ENCODE assay signal across 1 cellular context in the genomic region with DNA sequence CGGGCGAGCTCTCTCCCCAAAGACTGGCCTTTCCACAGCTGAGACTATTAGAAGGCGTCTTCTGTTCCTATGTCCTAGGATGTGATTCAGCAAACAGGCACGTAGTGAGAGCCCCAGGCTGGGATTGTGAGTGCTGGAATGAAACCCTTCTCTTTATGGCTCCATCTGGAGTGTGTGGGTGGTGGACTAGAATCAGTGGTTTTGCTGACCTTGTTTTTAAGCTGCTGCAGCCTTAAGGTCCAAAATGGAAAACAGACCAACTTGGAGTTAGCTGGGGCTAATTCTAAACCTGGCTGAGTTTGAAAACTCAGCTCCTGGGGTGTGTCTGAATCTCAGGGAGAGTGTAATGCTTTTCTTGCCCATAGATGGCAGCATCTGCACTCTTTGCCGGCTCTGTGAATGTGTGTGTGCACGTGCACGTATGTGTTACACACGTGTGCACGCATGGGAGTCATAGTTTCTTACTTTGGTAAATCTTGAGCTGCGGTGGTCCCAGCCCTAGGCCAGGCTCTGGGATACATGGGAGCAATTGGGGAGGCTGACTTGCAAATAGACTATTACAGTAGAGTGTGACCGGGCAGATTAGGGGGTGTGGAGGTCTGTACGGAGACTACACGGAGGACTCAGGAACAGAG.
A peak's percentile ranks its signal among the peaks of the same experiment; 100 is the strongest.
TF ChIP-seq lines count a peak whose summit lies in the region.

No MANE protein-coding gene starts in this region.

TF ChIP-seq in HepG2, 621 proteins besides CTCF, POLR2A, EP300 and RAD21 (continued from another document and continues in another):
- TF ChIP-seq, protein P1, sequence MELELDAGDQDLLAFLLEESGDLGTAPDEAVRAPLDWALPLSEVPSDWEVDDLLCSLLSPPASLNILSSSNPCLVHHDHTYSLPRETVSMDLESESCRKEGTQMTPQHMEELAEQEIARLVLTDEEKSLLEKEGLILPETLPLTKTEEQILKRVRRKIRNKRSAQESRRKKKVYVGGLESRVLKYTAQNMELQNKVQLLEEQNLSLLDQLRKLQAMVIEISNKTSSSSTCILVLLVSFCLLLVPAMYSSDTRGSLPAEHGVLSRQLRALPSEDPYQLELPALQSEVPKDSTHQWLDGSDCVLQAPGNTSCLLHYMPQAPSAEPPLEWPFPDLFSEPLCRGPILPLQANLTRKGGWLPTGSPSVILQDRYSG (CRISPR knock-in tag; IDR thresholded peaks at IDR 0.05) = no peak
- TF ChIP-seq ZBTB38 (CRISPR knock-in tag; IDR thresholded peaks at IDR 0.05) = no peak
- TF ChIP-seq MED13 (CRISPR knock-in tag; IDR thresholded peaks at IDR 0.05) = no peak
- TF ChIP-seq MLLT10 (CRISPR knock-in tag; IDR thresholded peaks at IDR 0.05) = no peak
- TF ChIP-seq ZNF746 (CRISPR knock-in tag; IDR thresholded peaks at IDR 0.05) = no peak
- TF ChIP-seq MIER2 (CRISPR knock-in tag; IDR thresholded peaks at IDR 0.05) = no peak
- TF ChIP-seq ZFY (CRISPR knock-in tag; IDR thresholded peaks at IDR 0.05) = no peak
- no peak; the same call in 1 of the 2 replicates for TF ChIP-seq ELF1 (CRISPR knock-in tag; IDR thresholded peaks at IDR 0.05)
- TF ChIP-seq, protein P2, sequence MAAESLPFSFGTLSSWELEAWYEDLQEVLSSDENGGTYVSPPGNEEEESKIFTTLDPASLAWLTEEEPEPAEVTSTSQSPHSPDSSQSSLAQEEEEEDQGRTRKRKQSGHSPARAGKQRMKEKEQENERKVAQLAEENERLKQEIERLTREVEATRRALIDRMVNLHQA (CRISPR knock-in tag; IDR thresholded peaks at IDR 0.05) = no peak
- TF ChIP-seq ZNF230 (CRISPR knock-in tag; IDR thresholded peaks at IDR 0.05) = no peak
- TF ChIP-seq, protein P3, sequence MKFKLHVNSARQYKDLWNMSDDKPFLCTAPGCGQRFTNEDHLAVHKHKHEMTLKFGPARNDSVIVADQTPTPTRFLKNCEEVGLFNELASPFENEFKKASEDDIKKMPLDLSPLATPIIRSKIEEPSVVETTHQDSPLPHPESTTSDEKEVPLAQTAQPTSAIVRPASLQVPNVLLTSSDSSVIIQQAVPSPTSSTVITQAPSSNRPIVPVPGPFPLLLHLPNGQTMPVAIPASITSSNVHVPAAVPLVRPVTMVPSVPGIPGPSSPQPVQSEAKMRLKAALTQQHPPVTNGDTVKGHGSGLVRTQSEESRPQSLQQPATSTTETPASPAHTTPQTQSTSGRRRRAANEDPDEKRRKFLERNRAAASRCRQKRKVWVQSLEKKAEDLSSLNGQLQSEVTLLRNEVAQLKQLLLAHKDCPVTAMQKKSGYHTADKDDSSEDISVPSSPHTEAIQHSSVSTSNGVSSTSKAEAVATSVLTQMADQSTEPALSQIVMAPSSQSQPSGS (CRISPR knock-in tag; IDR thresholded peaks at IDR 0.05) = no peak
- no peak for TF ChIP-seq ZC3H4 (CRISPR knock-in tag; IDR thresholded peaks at IDR 0.05; ENCODE audit: borderline replicate concordance)
- no peak for TF ChIP-seq ATF7 (IDR thresholded peaks at IDR 0.05)
- TF ChIP-seq ATF7 (CRISPR knock-in tag; IDR thresholded peaks at IDR 0.05) = no peak
- TF ChIP-seq ZNF550 (CRISPR knock-in tag; IDR thresholded peaks at IDR 0.05; ENCODE audit: borderline replicate concordance) = no peak
- TF ChIP-seq PHF21A (CRISPR knock-in tag; IDR thresholded peaks at IDR 0.05) = no peak
- no peak for TF ChIP-seq ZKSCAN1 (IDR thresholded peaks at IDR 0.05; ENCODE audit: low read length)
- no peak for TF ChIP-seq SMARCE1 (IDR thresholded peaks at IDR 0.05; ENCODE audit: borderline replicate concordance)
- TF ChIP-seq DNMT1 (CRISPR knock-in tag; IDR thresholded peaks at IDR 0.05) = no peak
- no peak for TF ChIP-seq ETV5 (CRISPR knock-in tag; IDR thresholded peaks at IDR 0.05; ENCODE audit: borderline replicate concordance)
- TF ChIP-seq NCOA2 (CRISPR knock-in tag; IDR thresholded peaks at IDR 0.05) = no peak
- no peak; the same call in 1 of the 2 replicates for TF ChIP-seq KLF12 (CRISPR knock-in tag; IDR thresholded peaks at IDR 0.05; ENCODE audit: borderline replicate concordance)
- TF ChIP-seq CHD2 (IDR thresholded peaks at IDR 0.05; ENCODE audit: low read depth, low read length) = no peak
- TF ChIP-seq, protein P4, sequence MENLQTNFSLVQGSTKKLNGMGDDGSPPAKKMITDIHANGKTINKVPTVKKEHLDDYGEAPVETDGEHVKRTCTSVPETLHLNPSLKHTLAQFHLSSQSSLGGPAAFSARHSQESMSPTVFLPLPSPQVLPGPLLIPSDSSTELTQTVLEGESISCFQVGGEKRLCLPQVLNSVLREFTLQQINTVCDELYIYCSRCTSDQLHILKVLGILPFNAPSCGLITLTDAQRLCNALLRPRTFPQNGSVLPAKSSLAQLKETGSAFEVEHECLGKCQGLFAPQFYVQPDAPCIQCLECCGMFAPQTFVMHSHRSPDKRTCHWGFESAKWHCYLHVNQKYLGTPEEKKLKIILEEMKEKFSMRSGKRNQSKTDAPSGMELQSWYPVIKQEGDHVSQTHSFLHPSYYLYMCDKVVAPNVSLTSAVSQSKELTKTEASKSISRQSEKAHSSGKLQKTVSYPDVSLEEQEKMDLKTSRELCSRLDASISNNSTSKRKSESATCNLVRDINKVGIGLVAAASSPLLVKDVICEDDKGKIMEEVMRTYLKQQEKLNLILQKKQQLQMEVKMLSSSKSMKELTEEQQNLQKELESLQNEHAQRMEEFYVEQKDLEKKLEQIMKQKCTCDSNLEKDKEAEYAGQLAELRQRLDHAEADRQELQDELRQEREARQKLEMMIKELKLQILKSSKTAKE (CRISPR knock-in tag; IDR thresholded peaks at IDR 0.05; ENCODE audit: borderline replicate concordance) = no peak
- TF ChIP-seq, protein P5, sequence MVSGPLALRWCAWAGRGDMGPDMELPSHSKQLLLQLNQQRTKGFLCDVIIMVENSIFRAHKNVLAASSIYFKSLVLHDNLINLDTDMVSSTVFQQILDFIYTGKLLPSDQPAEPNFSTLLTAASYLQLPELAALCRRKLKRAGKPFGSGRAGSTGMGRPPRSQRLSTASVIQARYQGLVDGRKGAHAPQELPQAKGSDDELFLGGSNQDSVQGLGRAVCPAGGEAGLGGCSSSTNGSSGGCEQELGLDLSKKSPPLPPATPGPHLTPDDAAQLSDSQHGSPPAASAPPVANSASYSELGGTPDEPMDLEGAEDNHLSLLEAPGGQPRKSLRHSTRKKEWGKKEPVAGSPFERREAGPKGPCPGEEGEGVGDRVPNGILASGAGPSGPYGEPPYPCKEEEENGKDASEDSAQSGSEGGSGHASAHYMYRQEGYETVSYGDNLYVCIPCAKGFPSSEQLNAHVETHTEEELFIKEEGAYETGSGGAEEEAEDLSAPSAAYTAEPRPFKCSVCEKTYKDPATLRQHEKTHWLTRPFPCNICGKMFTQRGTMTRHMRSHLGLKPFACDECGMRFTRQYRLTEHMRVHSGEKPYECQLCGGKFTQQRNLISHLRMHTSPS (CRISPR knock-in tag; IDR thresholded peaks at IDR 0.05; ENCODE audit: low read depth) = no peak
- no peak for TF ChIP-seq FOXK2 (IDR thresholded peaks at IDR 0.05)
- TF ChIP-seq TBX2 (CRISPR knock-in tag; IDR thresholded peaks at IDR 0.05; ENCODE audit: borderline replicate concordance) = peak; percentile 36; the same call in 1 of the 2 replicates
- TF ChIP-seq MEIS1 (CRISPR knock-in tag; IDR thresholded peaks at IDR 0.05; ENCODE audit: borderline replicate concordance) = no peak
- TF ChIP-seq KLF15 (CRISPR knock-in tag; IDR thresholded peaks at IDR 0.05; ENCODE audit: borderline replicate concordance) = no peak
- TF ChIP-seq ZNF335 (CRISPR knock-in tag; IDR thresholded peaks at IDR 0.05) = no peak
- TF ChIP-seq GATAD2A (CRISPR knock-in tag; IDR thresholded peaks at IDR 0.05) = peak; percentile 64; the same call in 1 of the 2 replicates
- TF ChIP-seq, protein P6, sequence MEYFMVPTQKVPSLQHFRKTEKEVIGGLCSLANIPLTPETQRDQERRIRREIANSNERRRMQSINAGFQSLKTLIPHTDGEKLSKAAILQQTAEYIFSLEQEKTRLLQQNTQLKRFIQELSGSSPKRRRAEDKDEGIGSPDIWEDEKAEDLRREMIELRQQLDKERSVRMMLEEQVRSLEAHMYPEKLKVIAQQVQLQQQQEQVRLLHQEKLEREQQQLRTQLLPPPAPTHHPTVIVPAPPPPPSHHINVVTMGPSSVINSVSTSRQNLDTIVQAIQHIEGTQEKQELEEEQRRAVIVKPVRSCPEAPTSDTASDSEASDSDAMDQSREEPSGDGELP (IDR thresholded peaks at IDR 0.05; ENCODE audit: borderline replicate concordance, low read depth) = no peak
- no peak for TF ChIP-seq ZSCAN12 (CRISPR knock-in tag; IDR thresholded peaks at IDR 0.05)
- TF ChIP-seq CREB1 (IDR thresholded peaks at IDR 0.05) = no peak
- no peak; the same call in 1 of the 2 replicates for TF ChIP-seq CREB1 (CRISPR knock-in tag; IDR thresholded peaks at IDR 0.05)
- no peak for TF ChIP-seq ZNF326 (CRISPR knock-in tag; IDR thresholded peaks at IDR 0.05; ENCODE audit: borderline replicate concordance)
- no peak for TF ChIP-seq FOXK1 (CRISPR knock-in tag; IDR thresholded peaks at IDR 0.05; ENCODE audit: borderline replicate concordance, low read depth)
- no peak for TF ChIP-seq PCBP2 (optimal IDR thresholded peaks at IDR 0.05; ENCODE audit: low read depth, low read length, poor library complexity, severe bottlenecking)
- no peak for TF ChIP-seq ZNF75D (CRISPR knock-in tag; IDR thresholded peaks at IDR 0.05; ENCODE audit: borderline replicate concordance)
- TF ChIP-seq SYNCRIP (IDR thresholded peaks at IDR 0.05; ENCODE audit: insufficient read depth, low read depth, low read length) = no peak
- TF ChIP-seq, protein P7, sequence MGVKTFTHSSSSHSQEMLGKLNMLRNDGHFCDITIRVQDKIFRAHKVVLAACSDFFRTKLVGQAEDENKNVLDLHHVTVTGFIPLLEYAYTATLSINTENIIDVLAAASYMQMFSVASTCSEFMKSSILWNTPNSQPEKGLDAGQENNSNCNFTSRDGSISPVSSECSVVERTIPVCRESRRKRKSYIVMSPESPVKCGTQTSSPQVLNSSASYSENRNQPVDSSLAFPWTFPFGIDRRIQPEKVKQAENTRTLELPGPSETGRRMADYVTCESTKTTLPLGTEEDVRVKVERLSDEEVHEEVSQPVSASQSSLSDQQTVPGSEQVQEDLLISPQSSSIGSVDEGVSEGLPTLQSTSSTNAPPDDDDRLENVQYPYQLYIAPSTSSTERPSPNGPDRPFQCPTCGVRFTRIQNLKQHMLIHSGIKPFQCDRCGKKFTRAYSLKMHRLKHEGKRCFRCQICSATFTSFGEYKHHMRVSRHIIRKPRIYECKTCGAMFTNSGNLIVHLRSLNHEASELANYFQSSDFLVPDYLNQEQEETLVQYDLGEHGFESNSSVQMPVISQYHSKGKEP (CRISPR knock-in tag; IDR thresholded peaks at IDR 0.05) = no peak
- TF ChIP-seq ZFX (CRISPR knock-in tag; IDR thresholded peaks at IDR 0.05; ENCODE audit: low read depth) = no peak
- TF ChIP-seq, protein P8, sequence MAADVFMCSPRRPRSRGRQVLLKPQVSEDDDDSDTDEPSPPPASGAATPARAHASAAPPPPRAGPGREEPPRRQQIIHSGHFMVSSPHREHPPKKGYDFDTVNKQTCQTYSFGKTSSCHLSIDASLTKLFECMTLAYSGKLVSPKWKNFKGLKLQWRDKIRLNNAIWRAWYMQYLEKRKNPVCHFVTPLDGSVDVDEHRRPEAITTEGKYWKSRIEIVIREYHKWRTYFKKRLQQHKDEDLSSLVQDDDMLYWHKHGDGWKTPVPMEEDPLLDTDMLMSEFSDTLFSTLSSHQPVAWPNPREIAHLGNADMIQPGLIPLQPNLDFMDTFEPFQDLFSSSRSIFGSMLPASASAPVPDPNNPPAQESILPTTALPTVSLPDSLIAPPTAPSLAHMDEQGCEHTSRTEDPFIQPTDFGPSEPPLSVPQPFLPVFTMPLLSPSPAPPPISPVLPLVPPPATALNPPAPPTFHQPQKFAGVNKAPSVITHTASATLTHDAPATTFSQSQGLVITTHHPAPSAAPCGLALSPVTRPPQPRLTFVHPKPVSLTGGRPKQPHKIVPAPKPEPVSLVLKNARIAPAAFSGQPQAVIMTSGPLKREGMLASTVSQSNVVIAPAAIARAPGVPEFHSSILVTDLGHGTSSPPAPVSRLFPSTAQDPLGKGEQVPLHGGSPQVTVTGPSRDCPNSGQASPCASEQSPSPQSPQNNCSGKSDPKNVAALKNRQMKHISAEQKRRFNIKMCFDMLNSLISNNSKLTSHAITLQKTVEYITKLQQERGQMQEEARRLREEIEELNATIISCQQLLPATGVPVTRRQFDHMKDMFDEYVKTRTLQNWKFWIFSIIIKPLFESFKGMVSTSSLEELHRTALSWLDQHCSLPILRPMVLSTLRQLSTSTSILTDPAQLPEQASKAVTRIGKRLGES (CRISPR knock-in tag; IDR thresholded peaks at IDR 0.05; ENCODE audit: borderline replicate concordance) = no peak
- no peak for TF ChIP-seq ZBTB8A (CRISPR knock-in tag; IDR thresholded peaks at IDR 0.05; ENCODE audit: borderline replicate concordance, low read depth)
- no peak for TF ChIP-seq ZNF234 (CRISPR knock-in tag; conservative IDR thresholded peaks at IDR 0.05)
- TF ChIP-seq, protein P9, sequence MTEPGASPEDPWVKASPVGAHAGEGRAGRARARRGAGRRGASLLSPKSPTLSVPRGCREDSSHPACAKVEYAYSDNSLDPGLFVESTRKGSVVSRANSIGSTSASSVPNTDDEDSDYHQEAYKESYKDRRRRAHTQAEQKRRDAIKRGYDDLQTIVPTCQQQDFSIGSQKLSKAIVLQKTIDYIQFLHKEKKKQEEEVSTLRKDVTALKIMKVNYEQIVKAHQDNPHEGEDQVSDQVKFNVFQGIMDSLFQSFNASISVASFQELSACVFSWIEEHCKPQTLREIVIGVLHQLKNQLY (CRISPR knock-in tag; IDR thresholded peaks at IDR 0.05) = peak; percentile 76
- no peak for TF ChIP-seq NR2C2 (CRISPR knock-in tag; IDR thresholded peaks at IDR 0.05; ENCODE audit: borderline replicate concordance)
- no peak for TF ChIP-seq ZSCAN20 (CRISPR knock-in tag; IDR thresholded peaks at IDR 0.05; ENCODE audit: borderline replicate concordance)
- no peak for TF ChIP-seq PAF1 (CRISPR knock-in tag; IDR thresholded peaks at IDR 0.05)
- no peak for TF ChIP-seq ZKSCAN5 (CRISPR knock-in tag; IDR thresholded peaks at IDR 0.05)
- no peak for TF ChIP-seq NR2F6 (IDR thresholded peaks at IDR 0.05)
- TF ChIP-seq NR2F6 (CRISPR knock-in tag; IDR thresholded peaks at IDR 0.05) = no peak
- no peak for TF ChIP-seq TCF12 (IDR thresholded peaks at IDR 0.05)
- no peak for TF ChIP-seq TCF12 (CRISPR knock-in tag; IDR thresholded peaks at IDR 0.05)
- TF ChIP-seq, protein P10, sequence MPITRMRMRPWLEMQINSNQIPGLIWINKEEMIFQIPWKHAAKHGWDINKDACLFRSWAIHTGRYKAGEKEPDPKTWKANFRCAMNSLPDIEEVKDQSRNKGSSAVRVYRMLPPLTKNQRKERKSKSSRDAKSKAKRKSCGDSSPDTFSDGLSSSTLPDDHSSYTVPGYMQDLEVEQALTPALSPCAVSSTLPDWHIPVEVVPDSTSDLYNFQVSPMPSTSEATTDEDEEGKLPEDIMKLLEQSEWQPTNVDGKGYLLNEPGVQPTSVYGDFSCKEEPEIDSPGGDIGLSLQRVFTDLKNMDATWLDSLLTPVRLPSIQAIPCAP (CRISPR knock-in tag; IDR thresholded peaks at IDR 0.05; ENCODE audit: low read depth) = no peak
- TF ChIP-seq ZNF775 (CRISPR knock-in tag; IDR thresholded peaks at IDR 0.05; ENCODE audit: borderline replicate concordance) = no peak
- no peak for TF ChIP-seq ZNF274 (CRISPR knock-in tag; IDR thresholded peaks at IDR 0.05)
- TF ChIP-seq TOPORS (CRISPR knock-in tag; IDR thresholded peaks at IDR 0.05) = no peak
- no peak for TF ChIP-seq STAT5B (CRISPR knock-in tag; IDR thresholded peaks at IDR 0.05)
